ENCODE assay signal across 17 cellular contexts in the genomic region with DNA sequence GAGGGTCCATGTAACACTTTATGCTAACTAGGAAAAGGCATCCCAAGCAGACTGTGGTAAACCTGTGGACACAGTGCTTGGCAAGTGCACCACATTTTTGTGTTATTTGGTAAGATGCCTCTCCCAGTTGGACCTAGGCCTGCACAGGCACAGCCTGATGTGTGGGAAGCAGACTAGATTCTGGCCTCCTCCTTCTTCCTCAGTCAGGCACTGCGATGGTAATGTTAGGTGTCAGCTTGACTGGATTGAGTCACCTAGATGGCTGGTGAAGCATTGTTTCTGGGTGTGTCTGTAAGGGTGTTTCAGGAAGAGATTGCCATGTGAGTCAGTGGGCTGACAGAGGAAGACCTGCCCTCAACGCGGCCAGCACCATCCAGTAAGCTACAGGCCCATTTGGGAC. TPM values are rescaled to one million over a fixed set of nuclear protein-coding genes. Genes with fewer than 3 reads are reported as not detected.
DNase-seq lines count a peak whose midpoint lies in the region; ATAC-seq, FAIRE-seq and TF ChIP-seq lines count a peak whose summit lies in the region.
"Had no signal": no experiment of that assay in that cellular context is flagged by ENCODE, and none has a peak within 500 bp of the region (broad histone marks: within the 10 kb centered on the region; RNA-seq: fewer than 3 reads in every experiment).

No MANE protein-coding gene starts in this region.

- intact Hi-C loops in Right ventricle myocardium superior (cut with DNase I), result no loop called here
- intact Hi-C loops in cardiac septum (cut with DNase I), result loop anchor here (10.0 kb wide), 1 partner anchor 196 kb away; no protein-coding TSS in a partner anchor
- intact Hi-C loops in endothelial cell of umbilical vein (cut with micrococcal nuclease), result loop anchor here (1.0 kb wide), 1 partner anchor 25 kb away; a partner anchor contains a TSS
- intact Hi-C loops in left lung (cut with DNase I), result loop anchor here in 1 of 2 donors (5.0 kb wide), 1 partner anchor 98 kb away; no protein-coding TSS in a partner anchor
- intact Hi-C loops in transverse colon (cut with DNase I; ENCODE audit: low total_unique reads), result no loop called here

- no peaks in the 10 kb centered on the region for H3K79me2 ChIP-seq in endothelial cell of umbilical vein (ENCODE audit: control insufficient read depth, insufficient read depth, low read length)

- POLR2A ChIA-PET in endothelial cell of umbilical vein (lab: Charles Lee), result interaction anchor here (1.0 kb wide), 1 partner anchor 25 kb away, joined by 4 read pairs; a partner anchor contains a TSS

- H3K4me3 ChIP-seq in endothelial cell of umbilical vein (replicated peaks in 1 of 3; ENCODE audit: insufficient read depth in 1 of 3, low read depth in 1 of 3, low read length in 3 of 3), result no peak overlapping the region
- no peak overlapping the region for H3K4me3 ChIP-seq in left lung
- H3K4me3 ChIP-seq in transverse colon, result no peak overlapping the region
- H3K4me3 ChIP-seq in SJCRH30, result no peak overlapping the region
- H3K4me3 ChIP-seq: lower lobe of right lung had no signal

- no peaks in the 10 kb centered on the region for H4K20me1 ChIP-seq in endothelial cell of umbilical vein (replicated peaks; ENCODE audit: control insufficient read depth, extremely low read depth, insufficient read depth, low read length)

- H3K9me1 ChIP-seq in endothelial cell of umbilical vein (replicated peaks; ENCODE audit: control insufficient read depth, extremely low read depth, insufficient read depth, low read length), result no peaks in the 10 kb centered on the region

- no peak overlapping the region for H3K9ac ChIP-seq in endothelial cell of umbilical vein (replicated peaks; ENCODE audit: extremely low read depth, insufficient read depth, low read length)

- H2AFZ ChIP-seq in endothelial cell of umbilical vein (ENCODE audit: low read depth, low read length), result peak overlapping the region; percentile 47

- H3K27ac ChIP-seq in endothelial cell of umbilical vein (ENCODE audit: insufficient read depth, low read depth, low read length) (peak overlapping the region; percentile 50), left lung (peak overlapping the region in 1 of 2 donors; percentile 34), transverse colon (no peak overlapping the region), caudate nucleus (ENCODE audit: low read depth, low read length) (no peak overlapping the region), SJCRH30 (no peak overlapping the region)

- in situ Hi-C loops in transverse colon (cut with MboI; ENCODE audit: low pct_ligation_motif_present in 1 of 4, low pct_unique_long_range_greater_than_20kb in 1 of 4, low sequenced_read_pairs in 3 of 4), result loop anchor here in 2 of 4 donors (10.0 kb wide), 1 partner anchor 96 kb away; no protein-coding TSS in a partner anchor

- H3K9me3 ChIP-seq in endothelial cell of umbilical vein (replicated peaks; ENCODE audit: control insufficient read depth, insufficient read depth, low read length), result no peaks in the 10 kb centered on the region
- no peaks in the 10 kb centered on the region for H3K9me3 ChIP-seq in left lung
- no peaks in the 10 kb centered on the region for H3K9me3 ChIP-seq in transverse colon
- H3K9me3 ChIP-seq in SJCRH30 (replicated peaks), result no peaks in the 10 kb centered on the region
- H3K9me3 ChIP-seq: lower lobe of right lung had no signal

- no peaks in the 10 kb centered on the region for H3K36me3 ChIP-seq in endothelial cell of umbilical vein (ENCODE audit: control insufficient read depth in 2 of 2, extremely low read depth in 1 of 2, insufficient read depth in 2 of 2, low read length in 2 of 2)
- no peaks in the 10 kb centered on the region for H3K36me3 ChIP-seq in left lung
- no peaks in the 10 kb centered on the region for H3K36me3 ChIP-seq in transverse colon
- no peaks in the 10 kb centered on the region for H3K36me3 ChIP-seq in SJCRH30
- H3K36me3 ChIP-seq: lower lobe of right lung had no signal

- BruUV-seq in endothelial cell of umbilical vein (replicated peaks; lab: Mats Ljungman, UMichigan), result no TSS peak

- no peak overlapping the region for H3K4me2 ChIP-seq in endothelial cell of umbilical vein (ENCODE audit: insufficient read depth, low read length)

- peak; percentile 55 for FAIRE-seq in endothelial cell of umbilical vein (lab: Jason Lieb, UNC)
- FAIRE-seq: A204.1 had no signal

- TF ChIP-seq POLR2A in endothelial cell of umbilical vein (IDR thresholded peaks at IDR 0.05; ENCODE audit: low read depth, low read length), result no peak
- TF ChIP-seq POLR2A in transverse colon (IDR thresholded peaks at IDR 0.05), result no peak

- DNase-seq in Right ventricle myocardium superior (no peak), cardiac septum (ENCODE audit: low spot score) (no peak), endothelial cell of umbilical vein (ENCODE audit: low read depth, low spot score) (peak; percentile 69), left lung (no peak), transverse colon (no peak), caudate nucleus (lab: John Stamatoyannopoulos, UW) (no peak), hepatic stellate cell (ENCODE audit: low spot score) (no peak), SJCRH30 (no peak)
- DNase-seq: activated CD4-positive, alpha-beta T cell treated with anti-CD3 and anti-CD28 coated beads, Interleukin-2, amount 50 U/mL, for 1 hour; activated T-cell treated with anti-CD3 and anti-CD28 coated beads, Interleukin-2, amount 50 U/mL, for 72 hours; hippocampal formation; lower lobe of right lung; NCI-H1105; NCI-H446 had no signal

- H3K4me1 ChIP-seq in endothelial cell of umbilical vein (ENCODE audit: control insufficient read depth, extremely low read depth, insufficient read depth, low read length) (peaks cover 44% of the 10 kb centered on the region), left lung (no peaks in the 10 kb centered on the region), transverse colon (no peaks in the 10 kb centered on the region), SJCRH30 (0 out of 2 replicates have a peak, but pooled peaks cover 2% of the 10 kb centered on the region)

- H3K27me3 ChIP-seq in endothelial cell of umbilical vein (ENCODE audit: control insufficient read depth in 2 of 2, insufficient read depth in 2 of 2, low read length in 2 of 2) (no peaks in the 10 kb centered on the region), left lung (no peaks in the 10 kb centered on the region), transverse colon (no peaks in the 10 kb centered on the region), SJCRH30 (no peaks in the 10 kb centered on the region)

- 87% methylated on average over 3 of the region's 3 CpGs; no CpG with 5 or more reads in 1 of the 2 donors for WGBS in transverse colon (ENCODE audit: low coverage in 1 of 2), 2 donors

- CTCF ChIA-PET in endothelial cell of umbilical vein (lab: Charles Lee), result interaction anchor here (0.6 to 3.2 kb wide), 4 partner anchors 13 to 97 kb away, joined by 3 to 12 read pairs (median 4); a partner anchor contains a TSS

- dilution Hi-C loops in endothelial cell of umbilical vein (cut with MboI; ENCODE audit: extremely low pct_ligation_motif_present, low sequenced_read_pairs), result no loop called here

- no peak for TF ChIP-seq EP300 in transverse colon (IDR thresholded peaks at IDR 0.05; ENCODE audit: low read depth)

- peak; percentile 41 for ATAC-seq in Right ventricle myocardium superior (ENCODE audit: poor library complexity)
- ATAC-seq in left lung, result peak; percentile 32
- ATAC-seq: activated T-cell treated with anti-CD3 and anti-CD28 coated beads, Interleukin-2, amount 50 U/mL, for 72 hours; Panc1 had no signal

- TF ChIP-seq CTCF in endothelial cell of umbilical vein (IDR thresholded peaks at IDR 0.05; ENCODE audit: extremely low read depth in 1 of 2, insufficient read depth in 1 of 2, low read depth in 1 of 2, low read length in 2 of 2) (no peak), left lung (IDR thresholded peaks at IDR 0.05) (no peak), transverse colon (IDR thresholded peaks at IDR 0.05) (no peak)

TF ChIP-seq in endothelial cell of umbilical vein, 7 proteins besides CTCF, POLR2A, EP300 and RAD21:
- TF ChIP-seq FOS (IDR thresholded peaks at IDR 0.05; ENCODE audit: borderline replicate concordance, insufficient read depth, low read length) (peak; percentile 77), JUN (IDR thresholded peaks at IDR 0.05; ENCODE audit: borderline replicate concordance, insufficient read depth, insufficient read length, low read depth) (peak; percentile 45), EZH2 (IDR thresholded peaks at IDR 0.05; ENCODE audit: borderline replicate concordance, low read depth, low read length, severe bottlenecking) (no peak), GATA2 (IDR thresholded peaks at IDR 0.05; ENCODE audit: insufficient read depth, insufficient read length, low read depth, low read length) (no peak), MYC (IDR thresholded peaks at IDR 0.05; ENCODE audit: low read depth, low read length) (no peak), POLR2AphosphoS5 (IDR thresholded peaks at IDR 0.05; ENCODE audit: insufficient read depth, low read depth, low read length) (peak; percentile 45)
- TF ChIP-seq, protein P1, sequence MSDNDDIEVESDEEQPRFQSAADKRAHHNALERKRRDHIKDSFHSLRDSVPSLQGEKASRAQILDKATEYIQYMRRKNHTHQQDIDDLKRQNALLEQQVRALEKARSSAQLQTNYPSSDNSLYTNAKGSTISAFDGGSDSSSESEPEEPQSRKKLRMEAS (IDR thresholded peaks at IDR 0.05; ENCODE audit: insufficient read depth, insufficient read length), result no peak

RNA-seq across cellular contexts. Expression of a gene that starts 25.3 kb away (rescaled TPM):
- 13.5 TPM for total RNA-seq in Right ventricle myocardium superior
- 14.7 TPM for total RNA-seq in cardiac septum
- total RNA-seq in endothelial cell of umbilical vein, result 177 and 191 TPM in 2 replicates
- polyA plus RNA-seq in endothelial cell of umbilical vein, result 485 and 486 TPM in 2 replicates
- 449 and 481 TPM in 2 replicates for polyA plus RNA-seq in endothelial cell of umbilical vein (2011; cell fraction: cytosol; rRNA removed)
- 868 and 1,006 TPM in 2 replicates for polyA plus RNA-seq in endothelial cell of umbilical vein (2011; cell fraction: nucleus; rRNA removed)
- polyA plus RNA-seq in endothelial cell of umbilical vein (2012), result 280 and 281 TPM in 2 replicates
- 1,842 and 2,031 TPM in 2 replicates for polyA minus RNA-seq in endothelial cell of umbilical vein
- not detected for polyA minus RNA-seq in endothelial cell of umbilical vein (2011; cell fraction: cytosol; rRNA and poly(A)+ RNA removed)
- polyA minus RNA-seq in endothelial cell of umbilical vein (2011; cell fraction: nucleus; rRNA and poly(A)+ RNA removed), result 1,100 and 1,279 TPM in 2 replicates
- 10 to 100 TPM; 21.5 to 32.7 TPM for total RNA-seq in left lung
- total RNA-seq in transverse colon, result 10 to 100 TPM in 2 of 4 donors, 1 to 10 TPM in 2; 2.9 to 23.7 (median 12.7) TPM
- 3.1 and 3.5 TPM in 2 replicates for total RNA-seq in SJCRH30 (2014; rRNA removed; shearing (Covaris generic))
- total RNA-seq: activated T-cell treated with anti-CD3 and anti-CD28 coated beads, Interleukin-2, amount 50 U/mL, for 72 hours; T-helper 2 cell treated with Interferon-gamma antibody and Interleukin-4, amounts not matched to agents 100 ng/mL and 5 ng/mL, for 36 hours had no signal

Comparison
In these comparisons a context has a peak if more than half of its experiments do, and no peak if none do; other contexts are left out.
1. intact Hi-C loops: an anchor here in cardiac septum (10.0 kb wide) and endothelial cell of umbilical vein (1.0 kb wide); none called in Right ventricle myocardium superior and transverse colon.